ENCODE assay signal across 14 cellular contexts in the genomic region with DNA sequence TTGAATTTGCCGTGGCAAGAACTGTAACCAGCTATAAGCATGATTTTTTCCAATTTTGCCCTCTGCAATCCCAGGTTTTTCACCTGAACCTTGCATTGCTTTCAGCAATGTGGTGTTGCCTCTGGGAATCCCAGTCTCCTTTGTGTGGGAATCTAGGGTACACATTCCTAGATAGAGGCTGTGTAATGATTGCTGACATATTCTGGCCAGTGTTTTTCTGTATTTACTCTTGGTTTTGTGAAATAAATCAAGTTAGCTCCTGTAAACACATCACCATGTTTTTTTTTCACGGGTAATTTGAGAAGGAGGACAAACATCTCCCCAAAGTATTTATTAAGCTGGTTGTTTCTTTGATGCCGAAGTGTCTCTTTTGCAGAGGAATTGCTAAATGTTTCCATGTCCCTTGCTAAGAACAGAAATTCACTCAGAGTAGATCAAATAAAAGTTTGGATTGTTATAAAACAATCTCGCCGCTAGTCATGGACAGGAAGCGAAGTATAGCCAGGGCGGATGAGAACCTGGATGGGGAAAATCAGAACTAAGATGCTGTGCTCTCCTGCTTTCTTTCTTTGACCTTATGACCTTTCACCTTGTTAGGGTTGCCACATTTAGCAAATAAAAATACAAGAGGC. TPM values are rescaled to one million over a fixed set of nuclear protein-coding genes. Genes with fewer than 3 reads are reported as not detected.
DNase-seq lines count a peak whose midpoint lies in the region; ATAC-seq and TF ChIP-seq lines count a peak whose summit lies in the region.
"Had no signal": no experiment of that assay in that cellular context is flagged by ENCODE, and none has a peak within 500 bp of the region (broad histone marks: within the 10 kb centered on the region; RNA-seq: fewer than 3 reads in every experiment).

No MANE protein-coding gene starts in this region.

- peaks cover 39% of the 10 kb centered on the region for H3K4me1 Mint-ChIP-seq in activated CD4-positive, alpha-beta T cell treated with anti-CD3 and anti-CD28 coated beads for 36 hours
- H3K4me1 Mint-ChIP-seq in stimulated activated naive B cell treated with anti-CD40 and anti-IgM and Interleukin-4, amounts not matched to agents 10 μg/mL and 1 μg/mL and 100 μg/mL, for 72 hours, result peaks cover 16 to 35% of the 10 kb centered on the region in 2 donors

- H3K27me3 ChIP-seq in adipocyte (replicated peaks; ENCODE audit: control insufficient read depth, insufficient read depth, low read length) (no peaks in the 10 kb centered on the region), liver (ENCODE audit: control insufficient read depth in 4 of 4, insufficient read depth in 4 of 4, low read length in 3 of 4) (no peaks in the 10 kb centered on the region)
- H3K27me3 ChIP-seq: adrenal gland had no signal

- H3K9ac ChIP-seq in adipocyte (ENCODE audit: low read length), result no peak overlapping the region
- H3K9ac ChIP-seq in liver (ENCODE audit: low read depth in 1 of 2, low read length in 2 of 2), result no peak overlapping the region

- peak overlapping the region; percentile 17 to 26 for H3K27ac ChIP-seq in liver (ENCODE audit: low read depth in 1 of 2, low read length in 2 of 2)
- H3K27ac ChIP-seq: VCaP had no signal

- no peaks in the 10 kb centered on the region for H3K36me3 ChIP-seq in adipocyte (ENCODE audit: control insufficient read depth, insufficient read depth, low read length, severe bottlenecking)
- H3K36me3 ChIP-seq in liver (ENCODE audit: control insufficient read depth in 4 of 4, insufficient read depth in 3 of 4, low read depth in 1 of 4, low read length in 3 of 4), result no peaks in the 10 kb centered on the region
- H3K36me3 ChIP-seq: adrenal gland had no signal

- H3K36me3 Mint-ChIP-seq in activated CD4-positive, alpha-beta T cell treated with anti-CD3 and anti-CD28 coated beads for 36 hours (ENCODE audit: low read depth), result peaks cover 4% of the 10 kb centered on the region
- H3K36me3 Mint-ChIP-seq in stimulated activated naive B cell treated with anti-CD40 and anti-IgM and Interleukin-4, amounts not matched to agents 10 μg/mL and 1 μg/mL and 100 μg/mL, for 72 hours, result peaks cover 5 to 7% of the 10 kb centered on the region in 2 donors

- no peak for TF ChIP-seq RAD21 in liver (IDR thresholded peaks at IDR 0.05)

- 33% methylated on average over 7 of the region's 7 CpGs for WGBS in liver

- CTCF ChIA-PET in activated CD4-positive, alpha-beta T cell treated with anti-CD3 and anti-CD28 coated beads for 36 hours (lab: Charles Lee), result interaction anchor here (0.8 to 1.4 kb wide), 2 partner anchors 13 to 22 kb away, joined by 3 to 6 read pairs; no protein-coding TSS in a partner anchor

- peaks cover 13% of the 10 kb centered on the region for H3K4me1 ChIP-seq in adipocyte (ENCODE audit: control insufficient read depth, insufficient read depth, low read length)
- peaks cover 12 to 23% (median 19%) of the 10 kb centered on the region in 4 donors for H3K4me1 ChIP-seq in liver (ENCODE audit: control insufficient read depth in 4 of 4, insufficient read depth in 4 of 4, low read length in 3 of 4)

- no peak for TF ChIP-seq CTCF in liver (IDR thresholded peaks at IDR 0.05; ENCODE audit: low read depth, low read length, missing input control)

- POLR2A ChIA-PET in activated CD4-positive, alpha-beta T cell treated with anti-CD3 and anti-CD28 coated beads for 36 hours (lab: Charles Lee), result interaction anchor here (0.6 to 1.2 kb wide), 2 partner anchors 190 to 391 kb away, joined by 3 to 5 read pairs; no protein-coding TSS in a partner anchor

- peaks cover 5% of the 10 kb centered on the region for H3K27me3 Mint-ChIP-seq in activated CD4-positive, alpha-beta T cell treated with anti-CD3 and anti-CD28 coated beads for 36 hours
- no peaks in the 10 kb centered on the region for H3K27me3 Mint-ChIP-seq in stimulated activated naive B cell treated with anti-CD40 and anti-IgM and Interleukin-4, amounts not matched to agents 10 μg/mL and 1 μg/mL and 100 μg/mL, for 72 hours

- ATAC-seq in activated CD4-positive, alpha-beta T cell treated with anti-CD3 and anti-CD28 coated beads for 36 hours, result no peak
- no peak for ATAC-seq in stimulated activated naive B cell treated with anti-CD40 and anti-IgM and Interleukin-4, amounts not matched to agents 10 μg/mL and 1 μg/mL and 100 μg/mL, for 72 hours (replicated peaks)
- ATAC-seq in Right ventricle myocardium inferior, result no peak

- no peaks in the 10 kb centered on the region for H3K9me3 ChIP-seq in adipocyte (ENCODE audit: control insufficient read depth, low read length)
- H3K9me3 ChIP-seq in liver (ENCODE audit: control insufficient read depth in 4 of 4, low read length in 3 of 4), result no peaks in the 10 kb centered on the region
- H3K9me3 ChIP-seq: adrenal gland had no signal

- no peak overlapping the region for H3K27ac Mint-ChIP-seq in activated CD4-positive, alpha-beta T cell treated with anti-CD3 and anti-CD28 coated beads for 36 hours
- H3K27ac Mint-ChIP-seq in stimulated activated naive B cell treated with anti-CD40 and anti-IgM and Interleukin-4, amounts not matched to agents 10 μg/mL and 1 μg/mL and 100 μg/mL, for 72 hours, result no peak overlapping the region

- peak overlapping the region; percentile 67 for H3K4me3 Mint-ChIP-seq in activated CD4-positive, alpha-beta T cell treated with anti-CD3 and anti-CD28 coated beads for 36 hours
- H3K4me3 Mint-ChIP-seq in stimulated activated naive B cell treated with anti-CD40 and anti-IgM and Interleukin-4, amounts not matched to agents 10 μg/mL and 1 μg/mL and 100 μg/mL, for 72 hours, result peak overlapping the region; percentile 81 to 83

- H3K4me3 ChIP-seq in adipocyte (ENCODE audit: low read length) (no peak overlapping the region), liver (ENCODE audit: low read depth in 1 of 3, low read length in 3 of 3) (peak overlapping the region in 1 of 3 donors; percentile 5)

- no peak for DNase-seq in activated CD4-positive, alpha-beta T cell treated with anti-CD3 and anti-CD28 coated beads for 36 hours
- DNase-seq in activated CD4-positive, alpha-beta T cell treated with anti-CD3 and anti-CD28 coated beads, Interleukin-2, amount 50 U/mL, for 1 hour, result no peak
- DNase-seq in adipocyte (ENCODE audit: low read depth) (peak; percentile 3), pons (ENCODE audit: low spot score) (no peak), Right ventricle myocardium inferior (ENCODE audit: missing footprints) (no peak), NCI-H2196 (lab: John Stamatoyannopoulos, UW; ENCODE audit: unreplicated experiment) (no peak)
- no peak for DNase-seq in stimulated activated naive B cell treated with anti-CD40 and anti-IgM and Interleukin-4, amounts not matched to agents 10 μg/mL and 1 μg/mL and 100 μg/mL, for 72 hours
- DNase-seq: adrenal gland, GOT3, NCI-H1048 had no signal

- peaks cover 4% of the 10 kb centered on the region for H3K9me3 Mint-ChIP-seq in activated CD4-positive, alpha-beta T cell treated with anti-CD3 and anti-CD28 coated beads for 36 hours (ENCODE audit: low read depth)
- H3K9me3 Mint-ChIP-seq in stimulated activated naive B cell treated with anti-CD40 and anti-IgM and Interleukin-4, amounts not matched to agents 10 μg/mL and 1 μg/mL and 100 μg/mL, for 72 hours, result peaks cover 7 to 10% of the 10 kb centered on the region in 2 donors

- intact Hi-C loops in activated CD4-positive, alpha-beta T cell treated with anti-CD3 and anti-CD28 coated beads for 36 hours (cut with DNase I, micrococcal nuclease), result loop anchor here (2.0 to 5.0 kb wide), 2 partner anchors 412 to 641 kb away; partner anchors contain the start of gene ARHGAP31 (in 1 of the 2)
- intact Hi-C loops in Right ventricle myocardium inferior (cut with DNase I), result no loop called here

TF ChIP-seq in liver, 16 proteins besides CTCF, POLR2A, EP300 and RAD21 (continues in another document):
- TF ChIP-seq, protein P1, sequence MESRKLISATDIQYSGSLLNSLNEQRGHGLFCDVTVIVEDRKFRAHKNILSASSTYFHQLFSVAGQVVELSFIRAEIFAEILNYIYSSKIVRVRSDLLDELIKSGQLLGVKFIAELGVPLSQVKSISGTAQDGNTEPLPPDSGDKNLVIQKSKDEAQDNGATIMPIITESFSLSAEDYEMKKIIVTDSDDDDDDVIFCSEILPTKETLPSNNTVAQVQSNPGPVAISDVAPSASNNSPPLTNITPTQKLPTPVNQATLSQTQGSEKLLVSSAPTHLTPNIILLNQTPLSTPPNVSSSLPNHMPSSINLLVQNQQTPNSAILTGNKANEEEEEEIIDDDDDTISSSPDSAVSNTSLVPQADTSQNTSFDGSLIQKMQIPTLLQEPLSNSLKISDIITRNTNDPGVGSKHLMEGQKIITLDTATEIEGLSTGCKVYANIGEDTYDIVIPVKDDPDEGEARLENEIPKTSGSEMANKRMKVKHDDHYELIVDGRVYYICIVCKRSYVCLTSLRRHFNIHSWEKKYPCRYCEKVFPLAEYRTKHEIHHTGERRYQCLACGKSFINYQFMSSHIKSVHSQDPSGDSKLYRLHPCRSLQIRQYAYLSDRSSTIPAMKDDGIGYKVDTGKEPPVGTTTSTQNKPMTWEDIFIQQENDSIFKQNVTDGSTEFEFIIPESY (IDR thresholded peaks at IDR 0.05), result no peak
- peak; percentile 81 for TF ChIP-seq NR2F2 (IDR thresholded peaks at IDR 0.05)
- TF ChIP-seq EGR1 (IDR thresholded peaks at IDR 0.05; ENCODE audit: low read depth in 2 of 2), result peak in 1 of 2 donors; percentile 37

RNA-seq across cellular contexts. Expression of gene CFAP91, which starts 1.2 kb away (rescaled TPM):
- under 1 TPM; 0.25 to 0.67 TPM for total RNA-seq in activated CD4-positive, alpha-beta T cell treated with anti-CD3 and anti-CD28 coated beads for 36 hours
- total RNA-seq in liver (1 to 10 TPM in 1 of 2 donors, under 1 TPM in 1; 0.23 to 1.3 TPM), Right ventricle myocardium inferior (0.70 TPM)
- under 1 TPM; 0.48 to 0.63 TPM for polyA plus RNA-seq in liver
- total RNA-seq: esophagus mucosa had no signal
- polyA plus RNA-seq: keratinocyte had no signal

RNA-seq across cellular contexts. Expression of gene COX17, which starts 26.8 kb away (rescaled TPM):
- 10 to 100 TPM; 69.5 to 82.8 TPM for total RNA-seq in activated CD4-positive, alpha-beta T cell treated with anti-CD3 and anti-CD28 coated beads for 36 hours
- total RNA-seq in liver, result 10 to 100 TPM; 10.3 to 30.6 TPM
- 100 to 1,000 TPM in 1 of 2 donors, 10 to 100 TPM in 1; 67.3 to 164 TPM for polyA plus RNA-seq in liver
- 167 TPM for total RNA-seq in Right ventricle myocardium inferior

RNA-seq across cellular contexts. Expression of gene POPDC2, which starts 43.6 kb away (rescaled TPM):
- 1 to 10 TPM; 1.4 to 1.7 TPM for total RNA-seq in activated CD4-positive, alpha-beta T cell treated with anti-CD3 and anti-CD28 coated beads for 36 hours
- total RNA-seq in liver (1 to 10 TPM in 1 of 2 donors, under 1 TPM in 1; 0.37 to 1.1 TPM), Right ventricle myocardium inferior (605 TPM)
- polyA plus RNA-seq in liver, result under 1 TPM; 0.16 to 0.54 TPM

Comparison
In these comparisons a context has a peak if more than half of its experiments do, and no peak if none do; other contexts are left out.
1. RNA of gene POPDC2, which starts 43.6 kb away (total RNA-seq): 605 TPM in Right ventricle myocardium inferior (single experiment); 1.4 to 1.7 TPM in activated CD4-positive, alpha-beta T cell treated with anti-CD3 and anti-CD28 coated beads for 36 hours and 0.37 to 1.1 TPM in liver; every median in the first group is over 100 times any median in the second.